11 cellular contexts compared by ENCODE assay signal in the genomic region with DNA sequence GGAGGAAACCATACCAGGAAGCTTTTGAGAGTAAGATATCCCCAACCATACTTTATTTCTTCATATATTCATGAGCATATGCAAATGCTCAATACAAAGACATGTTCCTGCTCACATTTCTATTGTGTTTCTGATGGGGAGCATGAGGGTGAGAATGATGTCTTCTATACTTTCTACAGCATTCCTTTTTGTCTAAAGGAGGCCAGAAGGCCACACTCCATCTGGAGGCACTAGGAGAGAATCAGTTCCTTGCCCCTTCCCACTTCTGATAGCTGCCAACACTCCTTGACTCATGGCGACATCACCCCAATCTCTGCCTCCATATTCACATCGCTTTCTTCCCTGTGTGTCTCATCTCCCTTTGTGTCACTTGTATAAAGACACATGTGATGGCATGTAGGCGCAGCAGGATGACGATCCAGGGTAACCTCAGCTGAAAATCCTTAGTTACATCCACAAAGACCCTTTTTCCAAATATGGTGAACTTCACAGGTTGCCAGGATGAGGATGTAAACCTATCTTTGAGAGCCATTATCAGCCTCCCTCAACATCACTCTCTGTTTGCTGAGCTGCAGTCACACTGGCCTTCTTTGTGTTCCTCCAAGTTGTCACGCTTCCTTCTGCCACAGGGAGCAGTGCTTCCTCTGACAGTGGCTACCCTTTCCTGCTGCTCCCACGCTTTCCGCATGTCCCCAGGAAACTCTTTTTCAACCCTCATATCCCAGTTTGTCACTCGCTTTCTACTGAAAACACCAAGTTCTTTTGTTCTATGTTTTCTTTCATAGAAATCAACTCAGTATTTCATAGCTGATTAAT.
DNase-seq lines count a peak whose midpoint lies in the region; ATAC-seq, FAIRE-seq and TF ChIP-seq lines count a peak whose summit lies in the region.
"Had no signal": no experiment of that assay in that cellular context is flagged by ENCODE, and none has a peak within 500 bp of the region (broad histone marks: within the 10 kb centered on the region; RNA-seq: fewer than 3 reads in every experiment).

No MANE protein-coding gene starts in this region.

- peak; percentile 71 for FAIRE-seq in H1 (lab: Jason Lieb, UNC)

- no peaks in the 10 kb centered on the region for H4K20me1 ChIP-seq in H1 (replicated peaks in 1 of 2; ENCODE audit: control insufficient read depth in 1 of 2, insufficient read depth in 2 of 2, low read length in 2 of 2)

- H3K23me2 ChIP-seq in H1 (ENCODE audit: low read depth, low read length) = no peaks in the 10 kb centered on the region

- no peak for ATAC-seq in GM21529 (IDR thresholded peaks at IDR 0.05; ENCODE audit: unreplicated experiment)
- no peak for ATAC-seq in activated CD4-positive, CD25-positive, alpha-beta regulatory T cell treated with anti-CD3 and anti-CD28 coated beads, Interleukin-2, amount 50 U/mL, for 24 hours
- ATAC-seq: gastrocnemius medialis; naive thymus-derived CD4-positive, alpha-beta T cell had no signal

- H3K4me1 Mint-ChIP-seq in neural crest cell = peaks cover 10% of the 10 kb centered on the region
- H3K4me1 Mint-ChIP-seq: naive thymus-derived CD4-positive, alpha-beta T cell had no signal

- TF ChIP-seq POLR2A in NB4 (IDR thresholded peaks at IDR 0.05; ENCODE audit: extremely low read depth, insufficient read length) (no peak), H1 (IDR thresholded peaks at IDR 0.05; ENCODE audit: control extremely low read depth in 1 of 2, low read depth in 2 of 2, low read length in 2 of 2) (no peak)

- 77% methylated on average over 8 of the region's 8 CpGs; no CpG with 5 or more reads in 1 of the 2 experiments for WGBS in H1 (ENCODE audit: extremely low coverage in 1 of 2, insufficient coverage in 1 of 2, insufficient read length in 1 of 2, insufficient replicate concordance in 2 of 2, low coverage in 1 of 2, low lambda C conversion rate in 2 of 2, missing lambda C conversion rate in 1 of 2), 2 experiments

- peaks cover 0 to 9% (median 7%) of the 10 kb centered on the region in 4 experiments; a peak in 3 of 7 replicates for H3K4me1 ChIP-seq in H1 (replicated peaks in 1 of 4; ENCODE audit: control insufficient read depth in 3 of 4, insufficient read depth in 4 of 4, low read length in 3 of 4)

- peak overlapping the region; percentile 91 for H4K91ac ChIP-seq in H1 (replicated peaks; ENCODE audit: insufficient read length, low read length)

- H3K23ac ChIP-seq in H1 (ENCODE audit: insufficient read length) = no peak overlapping the region

- H2BK20ac ChIP-seq in H1 (ENCODE audit: low read length) = peak overlapping the region; percentile 83

- peak overlapping the region; percentile 8 for H2BK120ac ChIP-seq in H1 (replicated peaks; ENCODE audit: low read depth, low read length)

- H3K27me3 Mint-ChIP-seq in neural crest cell (ENCODE audit: low read depth) = no peaks in the 10 kb centered on the region

- peak overlapping the region; percentile 34 for H4K5ac ChIP-seq in H1 (ENCODE audit: insufficient read length, low read depth, low read length)

- H3K14ac ChIP-seq in H1 (ENCODE audit: insufficient read length) = no peak overlapping the region

- H3K9me3 ChIP-seq in H1 (ENCODE audit: insufficient read depth in 2 of 2, low read depth in 1 of 2, low read length in 1 of 2) = peaks cover 0 to 3% of the 10 kb centered on the region in 2 experiments; a peak in 2 of 4 replicates
- H3K9me3 ChIP-seq: gastrocnemius medialis had no signal

- H3K9ac ChIP-seq in H1 (replicated peaks in 1 of 4; ENCODE audit: extremely low read depth in 1 of 4, low read depth in 3 of 4, low read length in 3 of 4) = no peak overlapping the region

- H2BK15ac ChIP-seq in H1 (ENCODE audit: low read length) = no peak overlapping the region

- H3K79me2 ChIP-seq in H1 (ENCODE audit: control insufficient read depth in 1 of 2, insufficient read depth in 2 of 2, low read length in 2 of 2) = no peaks in the 10 kb centered on the region

- no peak overlapping the region for H3K4me3 Mint-ChIP-seq in neural crest cell
- H3K4me3 Mint-ChIP-seq: naive thymus-derived CD4-positive, alpha-beta T cell had no signal

- peak overlapping the region in 1 of 2 experiments; percentile 14; a peak in 1 of 4 replicates for H3K4me2 ChIP-seq in H1 (ENCODE audit: insufficient read depth in 1 of 2, low read depth in 2 of 2, low read length in 2 of 2)

- H3K79me1 ChIP-seq in H1 (ENCODE audit: low read depth, low read length) = no peaks in the 10 kb centered on the region

- H3K27ac Mint-ChIP-seq in neural crest cell (ENCODE audit: unreplicated experiment) = peak overlapping the region; percentile 13
- H3K27ac Mint-ChIP-seq: naive thymus-derived CD4-positive, alpha-beta T cell had no signal

- H3K18ac ChIP-seq in H1 (ENCODE audit: extremely low read depth, low read length) = peak overlapping the region; percentile 14; the same call in 1 of the 2 replicates

- peak; percentile 51 for TF ChIP-seq CTCF in GM12872 (IDR thresholded peaks at IDR 0.05; ENCODE audit: insufficient read depth, low read depth, low read length)
- TF ChIP-seq CTCF in NB4 (IDR thresholded peaks at IDR 0.05; ENCODE audit: low read depth, low read length) = peak; percentile 7
- peak; percentile 26 to 71 (median 59); a peak in 3 of 4 replicates for TF ChIP-seq CTCF in H1 (IDR thresholded peaks at IDR 0.05; ENCODE audit: control extremely low read depth in 1 of 3, insufficient read depth in 1 of 3, low read depth in 1 of 3, low read length in 3 of 3)
- TF ChIP-seq CTCF in neural crest cell (conservative IDR thresholded peaks at IDR 0.05) = peak; percentile 38

- peak overlapping the region; percentile 89 for H2BK12ac ChIP-seq in H1 (ENCODE audit: low read depth, low read length)

- DNase-seq in NB4 (ENCODE audit: low read depth) (no peak), H1 (ENCODE audit: low read depth in 1 of 2, low spot score in 2 of 2) (no peak), neural crest cell (ENCODE audit: low read depth, low spot score) (peak; percentile 34), ACHN (no peak)
- DNase-seq: gastrocnemius medialis; naive thymus-derived CD4-positive, alpha-beta T cell had no signal

- H4K8ac ChIP-seq in H1 (ENCODE audit: extremely low read depth, insufficient read depth, low read length) = no peak overlapping the region

- no peak overlapping the region for H2AFZ ChIP-seq in H1 (ENCODE audit: low read length)

- H2BK5ac ChIP-seq in H1 (ENCODE audit: low read depth, low read length) = peak overlapping the region; percentile 81; the same call in 1 of the 2 replicates

- in situ Hi-C loops in ACHN (cut with HindIII; ENCODE audit: low pct_ligation_motif_present, low pct_unique_long_range_greater_than_20kb, low sequenced_read_pairs) = no loop called here

- peak; percentile 49 to 55 for TF ChIP-seq RAD21 in H1 (IDR thresholded peaks at IDR 0.05 in 1 of 2, conservative IDR thresholded peaks at IDR 0.05 in 1 of 2; ENCODE audit: low read depth in 2 of 2, low read length in 2 of 2)

- peaks cover 2% of the 10 kb centered on the region for H3K36me3 Mint-ChIP-seq in neural crest cell (ENCODE audit: low read depth)
- H3K36me3 Mint-ChIP-seq: naive thymus-derived CD4-positive, alpha-beta T cell had no signal

- POLR2A ChIA-PET in H1 (lab: Charles Lee; ENCODE audit: partially characterized antibody) = interaction anchor here (1.6 kb wide), 1 partner anchor 10 kb away, joined by 5 read pairs; no protein-coding TSS in a partner anchor

- no peak overlapping the region for H3K56ac ChIP-seq in H1 (replicated peaks; ENCODE audit: insufficient read length, low read depth, low read length)

- TF ChIP-seq EP300 in H1 (IDR thresholded peaks at IDR 0.05; ENCODE audit: borderline replicate concordance in 1 of 2, low read depth in 2 of 2, low read length in 2 of 2) = no peak

- H3K36me3 ChIP-seq in H1 (ENCODE audit: control insufficient read depth in 2 of 4, insufficient read depth in 4 of 4, low read length in 3 of 4) = no peaks in the 10 kb centered on the region
- H3K36me3 ChIP-seq: cardiac muscle cell, gastrocnemius medialis had no signal

- peak overlapping the region; percentile 47 for H3K4ac ChIP-seq in H1 (replicated peaks; ENCODE audit: insufficient read length, low read depth, low read length)

- H3K9me3 Mint-ChIP-seq in neural crest cell = peaks cover 4% of the 10 kb centered on the region

- peak overlapping the region; percentile 76 for H3K27ac ChIP-seq in H1 (ENCODE audit: low read depth, low read length)
- H3K27ac ChIP-seq: cardiac muscle cell, gastrocnemius medialis, HL-60 had no signal

- no peak overlapping the region for H3K4me3 ChIP-seq in NB4 (ENCODE audit: low read depth, low read length)
- peak overlapping the region in 1 of 4 experiments; percentile 2; a peak in 1 of 8 replicates for H3K4me3 ChIP-seq in H1 (ENCODE audit: extremely low read depth in 1 of 4, insufficient read depth in 2 of 4, low read depth in 3 of 4, low read length in 4 of 4)
- H3K4me3 ChIP-seq: cardiac muscle cell, gastrocnemius medialis had no signal

- CTCF ChIA-PET in H1 (lab: Charles Lee; ENCODE audit: partially characterized antibody) = interaction anchor here (0.8 to 2.8 kb wide), 11 partner anchors 12 to 147 kb away, joined by 3 to 11 read pairs (median 5); no protein-coding TSS in a partner anchor

- no peaks in the 10 kb centered on the region for H3K27me3 ChIP-seq in H1 (replicated peaks in 1 of 4; ENCODE audit: control insufficient read depth in 3 of 4, extremely low read depth in 1 of 4, insufficient read depth in 3 of 4, low read length in 3 of 4)
- H3K27me3 ChIP-seq: cardiac muscle cell, gastrocnemius medialis had no signal

- peak overlapping the region; percentile 75 for H2AK5ac ChIP-seq in H1 (ENCODE audit: low read depth, low read length)

TF ChIP-seq in H1, 55 proteins besides CTCF, POLR2A, EP300 and RAD21 (continues in another document):
- TF ChIP-seq, protein P1, sequence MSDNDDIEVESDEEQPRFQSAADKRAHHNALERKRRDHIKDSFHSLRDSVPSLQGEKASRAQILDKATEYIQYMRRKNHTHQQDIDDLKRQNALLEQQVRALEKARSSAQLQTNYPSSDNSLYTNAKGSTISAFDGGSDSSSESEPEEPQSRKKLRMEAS (IDR thresholded peaks at IDR 0.05) = peak; percentile 41; the same call in 1 of the 2 replicates
- no peak for TF ChIP-seq BRCA1 (IDR thresholded peaks at IDR 0.05; ENCODE audit: low read depth, low read length)
- peak; percentile 78; the same call in 1 of the 2 replicates for TF ChIP-seq KDM1A (IDR thresholded peaks at IDR 0.05; ENCODE audit: borderline replicate concordance, low read length)
- no peak for TF ChIP-seq SIRT6 (IDR thresholded peaks at IDR 0.05; ENCODE audit: low read length)

Comparison
In these comparisons a context has a peak if more than half of its experiments do, and no peak if none do; other contexts are left out.
1. CTCF ChIP-seq: peak in every context shown above with its lines; median percentile 59 in H1; 51 in GM12872; 38 in neural crest cell; 7 in NB4.